In genomic region chr14:92589213-92589852, GRCh38 we compare ENCODE assay signal across 8 cellular contexts.
DNase-seq lines count a peak whose midpoint lies in the region; ATAC-seq, FAIRE-seq and TF ChIP-seq lines count a peak whose summit lies in the region.

No MANE protein-coding gene starts in this region.

- no peak for DNase-seq in Calu3
- DNase-seq in HFF-Myc (ENCODE audit: extremely low read depth, low read depth): peak; percentile 29
- no peak for DNase-seq in GM12878 (ENCODE audit: low read depth, low spot score)
- DNase-seq in naive thymus-derived CD4-positive, alpha-beta T cell: no peak
- DNase-seq in HK-2 (ENCODE audit: unreplicated experiment): no peak
- no peak for DNase-seq in stimulated activated CD4-positive, alpha-beta T cell treated with anti-CD3 and anti-CD28 coated beads, Interleukin-4, amount 100 ng/mL, for 4 hours
- DNase-seq in amniotic stem cell (lab: John Stamatoyannopoulos, UW): no peak

- SMC1A ChIA-PET in GM12878 (lab: Charles Lee; ENCODE audit: uncharacterized antibody, unreplicated experiment): interaction anchor here (0.6 to 8.7 kb wide), 28 partner anchors 9 to 330 kb away, joined by 3 to 137 read pairs (median 4); no protein-coding TSS in a partner anchor

- no peak overlapping the region for H3K4me3 Mint-ChIP-seq in Calu3 (ENCODE audit: low read depth, unreplicated experiment)
- peak overlapping the region in 8 of 10 donors; percentile 10 to 83 (median 28) for H3K4me3 Mint-ChIP-seq in naive thymus-derived CD4-positive, alpha-beta T cell

- intact Hi-C loops in Calu3 (cut with micrococcal nuclease; ENCODE audit: unreplicated experiment): no loop called here
- intact Hi-C loops in GM12878 (cut with micrococcal nuclease; ENCODE audit: unreplicated experiment): loop anchor here (1.0 to 5.0 kb wide), 3 partner anchors 77 to 193 kb away; partner anchors contain the start of gene RIN3
- intact Hi-C loops in naive thymus-derived CD4-positive, alpha-beta T cell (cut with micrococcal nuclease): loop anchor here in 1 of 2 donors (5.0 kb wide), 2 partner anchors 42 to 77 kb away; partner anchors contain the start of gene RIN3

- no peaks in the 10 kb centered on the region for H3K27me3 ChIP-seq in GM12878 (replicated peaks in 1 of 2; ENCODE audit: control insufficient read depth in 2 of 2, insufficient read depth in 2 of 2, low read length in 1 of 2)
- H3K27me3 ChIP-seq in naive thymus-derived CD4-positive, alpha-beta T cell (ENCODE audit: control insufficient read depth in 2 of 2, insufficient read depth in 2 of 2, low read length in 2 of 2): no peaks in the 10 kb centered on the region

- TF ChIP-seq POLR2A in GM12878 (IDR thresholded peaks at IDR 0.05; ENCODE audit: low read depth, low read length): no peak

- no peak overlapping the region for H2AFZ ChIP-seq in GM12878 (ENCODE audit: control insufficient read depth, low read depth, low read length)

- POLR2A ChIA-PET in GM12878 (lab: Charles Lee): interaction anchor here (0.6 to 1.5 kb wide), 4 partner anchors 11 to 85 kb away, joined by 3 to 5 read pairs (median 4); no protein-coding TSS in a partner anchor
- POLR2A ChIA-PET in naive thymus-derived CD4-positive, alpha-beta T cell (lab: Charles Lee): interaction anchor here (0.6 to 1.0 kb wide), 3 partner anchors 14 to 729 kb away, joined by 3 read pairs; no protein-coding TSS in a partner anchor

- H3K4me3 ChIP-seq in HFF-Myc (replicated peaks; ENCODE audit: low read depth, low read length) (no peak overlapping the region), GM12878 (no peak overlapping the region)
- H3K4me3 ChIP-seq in naive thymus-derived CD4-positive, alpha-beta T cell (ENCODE audit: low read length): no peak overlapping the region

- no peaks in the 10 kb centered on the region for H3K27me3 Mint-ChIP-seq in Calu3 (ENCODE audit: unreplicated experiment)
- H3K27me3 Mint-ChIP-seq in naive thymus-derived CD4-positive, alpha-beta T cell: peaks cover 0 to 17% (median 0%) of the 10 kb centered on the region in 5 donors

- WGBS in GM12878 (ENCODE audit: insufficient coverage, insufficient replicate concordance, low lambda C conversion rate, missing lambda C conversion rate): 60% methylated on average over 5 of the region's 5 CpGs

- no peak for TF ChIP-seq EP300 in GM12878 (IDR thresholded peaks at IDR 0.05; ENCODE audit: borderline replicate concordance in 1 of 2, control insufficient read depth in 1 of 2, low read depth in 2 of 2, low read length in 2 of 2)

- no peaks in the 10 kb centered on the region; the same call in 2 of the 3 replicates for H3K9me3 ChIP-seq in GM12878 (replicated peaks; ENCODE audit: control insufficient read depth, insufficient read depth, low read length)
- H3K9me3 ChIP-seq in naive thymus-derived CD4-positive, alpha-beta T cell (ENCODE audit: control insufficient read depth in 2 of 3, low read length in 3 of 3): no peaks in the 10 kb centered on the region

- peak; percentile 57 for FAIRE-seq in GM12878 (lab: Jason Lieb, UNC)

- no peaks in the 10 kb centered on the region for H3K9me3 Mint-ChIP-seq in Calu3 (ENCODE audit: low read depth, unreplicated experiment)
- peaks cover 5 to 14% (median 10%) of the 10 kb centered on the region in 11 donors for H3K9me3 Mint-ChIP-seq in naive thymus-derived CD4-positive, alpha-beta T cell

- H3K9ac ChIP-seq in GM12878 (ENCODE audit: control insufficient read depth, insufficient read depth, low read length): no peak overlapping the region

- no peak overlapping the region for H3K27ac Mint-ChIP-seq in Calu3 (ENCODE audit: unreplicated experiment)
- H3K27ac Mint-ChIP-seq in naive thymus-derived CD4-positive, alpha-beta T cell: peak overlapping the region; percentile 21 to 96 (median 79)

- no peaks in the 10 kb centered on the region for H3K36me3 Mint-ChIP-seq in Calu3 (ENCODE audit: insufficient read depth, unreplicated experiment)
- H3K36me3 Mint-ChIP-seq in naive thymus-derived CD4-positive, alpha-beta T cell: peaks cover 8 to 49% (median 13%) of the 10 kb centered on the region in 5 donors

- no peaks in the 10 kb centered on the region; a peak in 1 of 4 replicates for H3K36me3 ChIP-seq in GM12878 (ENCODE audit: control insufficient read depth in 2 of 2, insufficient read depth in 2 of 2, low read length in 1 of 2)
- no peaks in the 10 kb centered on the region for H3K36me3 ChIP-seq in naive thymus-derived CD4-positive, alpha-beta T cell (ENCODE audit: control insufficient read depth in 2 of 3, insufficient read depth in 3 of 3, low read length in 3 of 3)

- CTCF ChIA-PET in Calu3 (lab: Charles Lee): interaction anchor here (1.1 kb wide), 1 partner anchor 93 kb away, joined by 3 read pairs; no protein-coding TSS in a partner anchor
- CTCF ChIA-PET in GM12878 (lab: Yijun Ruan, JAX): interaction anchor here (0.6 to 6.5 kb wide), 36 partner anchors 10 to 324 kb away, joined by 3 to 81 read pairs (median 6); no protein-coding TSS in a partner anchor
- CTCF ChIA-PET in naive thymus-derived CD4-positive, alpha-beta T cell (lab: Charles Lee): interaction anchor here (0.6 to 1.9 kb wide), 3 partner anchors 12 to 14 kb away, joined by 3 to 9 read pairs (median 7); no protein-coding TSS in a partner anchor

- no peaks in the 10 kb centered on the region for H3K79me2 ChIP-seq in GM12878 (ENCODE audit: control insufficient read depth, insufficient read depth, low read length)

- no peak overlapping the region for H3K27ac ChIP-seq in GM12878 (ENCODE audit: control insufficient read depth, insufficient read depth)
- peak overlapping the region; percentile 51 for H3K27ac ChIP-seq in naive thymus-derived CD4-positive, alpha-beta T cell (ENCODE audit: low read depth, low read length)

- H4K20me1 ChIP-seq in GM12878 (ENCODE audit: control insufficient read depth, insufficient read depth): no peaks in the 10 kb centered on the region; the same call in 1 of the 2 replicates

- peaks cover 41% of the 10 kb centered on the region for H3K4me1 ChIP-seq in GM12878 (ENCODE audit: control insufficient read depth, insufficient read depth, low read length)
- peaks cover 62 to 71% of the 10 kb centered on the region in 2 donors for H3K4me1 ChIP-seq in naive thymus-derived CD4-positive, alpha-beta T cell (ENCODE audit: control insufficient read depth in 2 of 2, insufficient read depth in 2 of 2, low read length in 2 of 2)

- peak; percentile 76 for TF ChIP-seq RAD21 in GM12878 (IDR thresholded peaks at IDR 0.05; ENCODE audit: insufficient read depth, low read depth, low read length)

- RAD21 ChIA-PET in GM12878 (lab: Charles Lee; ENCODE audit: unreplicated experiment): interaction anchor here (0.7 to 8.7 kb wide), 28 partner anchors 8 to 195 kb away, joined by 3 to 101 read pairs (median 5); no protein-coding TSS in a partner anchor

- ATAC-seq in GM12878: peak; percentile 84
- ATAC-seq in naive thymus-derived CD4-positive, alpha-beta T cell: no peak
- no peak for ATAC-seq in GM18519 (IDR thresholded peaks at IDR 0.05; ENCODE audit: low FRiP score, unreplicated experiment)

- in situ Hi-C loops in GM12878 (cut with MboI): loop anchor here (10.0 kb wide), 1 partner anchor 185 kb away; no protein-coding TSS in a partner anchor

- no peak overlapping the region for H3K4me2 ChIP-seq in GM12878 (ENCODE audit: control insufficient read depth, insufficient read depth)

- BruUV-seq in Calu3 (replicated peaks; lab: Mats Ljungman, UMichigan) (no TSS peak), GM12878 (replicated peaks; lab: Mats Ljungman, UMichigan) (no TSS peak)

- H3K4me1 Mint-ChIP-seq in Calu3 (ENCODE audit: low read depth, unreplicated experiment): peaks cover 18% of the 10 kb centered on the region
- peaks cover 56 to 76% (median 75%) of the 10 kb centered on the region in 7 donors for H3K4me1 Mint-ChIP-seq in naive thymus-derived CD4-positive, alpha-beta T cell

- TF ChIP-seq CTCF in Calu3 (IDR thresholded peaks at IDR 0.05; ENCODE audit: unreplicated experiment) (peak; percentile 28), HFF-Myc (IDR thresholded peaks at IDR 0.05; ENCODE audit: low read depth, low read length, missing control alignments) (peak; percentile 56), GM12878 (IDR thresholded peaks at IDR 0.05 in 2 of 3, conservative IDR thresholded peaks at IDR 0.05 in 1 of 3; ENCODE audit: control insufficient read depth in 2 of 3, extremely low read depth in 1 of 3, insufficient read depth in 1 of 3, low read depth in 3 of 3, low read length in 3 of 3) (peak; percentile 67 to 77 (median 70))

TF ChIP-seq in GM12878, 131 proteins besides CTCF, POLR2A, EP300 and RAD21 (continues in another document):
- no peak for TF ChIP-seq ZBTB11 (CRISPR knock-in tag; IDR thresholded peaks at IDR 0.05)
- 0 out of 2 replicates have a peak, but pooled peaks have one; percentile 14 for TF ChIP-seq TCF12 (IDR thresholded peaks at IDR 0.05; ENCODE audit: low read depth, low read length)
- TF ChIP-seq HDGF (IDR thresholded peaks at IDR 0.05): 0 out of 2 replicates have a peak, but pooled peaks have one; percentile 32
- no peak for TF ChIP-seq BHLHE40 (IDR thresholded peaks at IDR 0.05; ENCODE audit: borderline replicate concordance in 1 of 2, low read depth in 2 of 2, low read length in 1 of 2)
- peak; percentile 85 for TF ChIP-seq SMC3 (IDR thresholded peaks at IDR 0.05; ENCODE audit: borderline replicate concordance, low read length)
